28 cellular contexts compared by ENCODE assay signal in genomic region chrX:115038406-115038805, GRCh38. TPM values are rescaled to one million over a fixed set of nuclear protein-coding genes. Genes with fewer than 3 reads are reported as not detected.
"Had no signal": no experiment of that assay in that cellular context is flagged by ENCODE, and none has a peak within 500 bp of the region (broad histone marks: within the 10 kb centered on the region; RNA-seq: fewer than 3 reads in every experiment).

No MANE protein-coding gene starts in this region.

- H3K4me2 ChIP-seq: hepatocyte had no signal

- H3K36me3 ChIP-seq: gastroesophageal sphincter, heart left ventricle, left lung, prostate gland, right atrium auricular region, stomach, tibial artery, upper lobe of right lung, uterus had no signal

- FAIRE-seq: islet of Langerhans had no signal

- H3K4me3 ChIP-seq: coronary artery, gastroesophageal sphincter, heart left ventricle, hepatocyte, left lung, prostate gland, right atrium auricular region, stomach, testis, tibial artery, upper lobe of right lung, uterus had no signal

- H3K9me3 ChIP-seq: gastroesophageal sphincter, heart left ventricle, left lung, prostate gland, right atrium auricular region, stomach, testis, tibial artery, upper lobe of right lung, uterus had no signal

- H3K4me3 Mint-ChIP-seq: effector memory CD8-positive, alpha-beta T cell; naive thymus-derived CD4-positive, alpha-beta T cell; nephron; stimulated activated effector memory CD8-positive, alpha-beta T cell treated with anti-CD3 and anti-CD28 coated beads, Interleukin-12 subunit alpha, Interleukin-12 subunit beta, amount 100 ng/mL, for 72 hours had no signal

- H3K4me1 ChIP-seq: foreskin keratinocyte, gastroesophageal sphincter, heart left ventricle, left lung, prostate gland, right atrium auricular region, stomach, testis, tibial artery, upper lobe of right lung, uterus had no signal

- ATAC-seq: effector memory CD8-positive, alpha-beta T cell; foreskin keratinocyte; gastroesophageal sphincter; heart left ventricle; left cardiac atrium; left lung; naive thymus-derived CD4-positive, alpha-beta T cell; sciatic nerve; stimulated activated effector memory CD8-positive, alpha-beta T cell treated with anti-CD3 and anti-CD28 coated beads, Interleukin-12 subunit alpha, Interleukin-12 subunit beta, amount 100 ng/mL, for 72 hours; upper lobe of right lung had no signal

- DNase-seq: effector memory CD8-positive, alpha-beta T cell; foreskin keratinocyte; heart left ventricle; left cardiac atrium; left lung; mesendoderm; midbrain; naive thymus-derived CD4-positive, alpha-beta T cell; nucleus accumbens; stimulated activated CD4-positive, alpha-beta T cell treated with anti-CD3 and anti-CD28 coated beads, Interleukin-2, amount 100 ng/mL, for 24 hours; stimulated activated CD4-positive, alpha-beta T cell treated with anti-CD3 and anti-CD28 coated beads, Interleukin-4, amount 100 ng/mL, for 24 hours; stimulated activated naive CD4-positive, alpha-beta T cell treated with Interleukin-2 at 50 U/mL for 16 hours; stomach; substantia nigra; testis; tibial artery; upper lobe of right lung; uterus had no signal

- H3K27ac ChIP-seq: coronary artery, foreskin keratinocyte, gastroesophageal sphincter, heart left ventricle, hepatocyte, left lung, prostate gland, right atrium auricular region, stomach, testis, tibial artery, upper lobe of right lung, uterus had no signal

- H3K79me2 ChIP-seq: hepatocyte had no signal

- H3K36me3 Mint-ChIP-seq: naive thymus-derived CD4-positive, alpha-beta T cell; stimulated activated effector memory CD8-positive, alpha-beta T cell treated with anti-CD3 and anti-CD28 coated beads, Interleukin-12 subunit alpha, Interleukin-12 subunit beta, amount 100 ng/mL, for 72 hours had no signal

- H3K27me3 ChIP-seq: foreskin keratinocyte, gastroesophageal sphincter, hepatocyte, left lung, right atrium auricular region, stomach, testis, tibial artery, upper lobe of right lung had no signal

- H3K27ac Mint-ChIP-seq: effector memory CD8-positive, alpha-beta T cell; naive thymus-derived CD4-positive, alpha-beta T cell; nephron; stimulated activated effector memory CD8-positive, alpha-beta T cell treated with anti-CD3 and anti-CD28 coated beads, Interleukin-12 subunit alpha, Interleukin-12 subunit beta, amount 100 ng/mL, for 72 hours had no signal

- H3K4me1 Mint-ChIP-seq: naive thymus-derived CD4-positive, alpha-beta T cell; nephron; stimulated activated effector memory CD8-positive, alpha-beta T cell treated with anti-CD3 and anti-CD28 coated beads, Interleukin-12 subunit alpha, Interleukin-12 subunit beta, amount 100 ng/mL, for 72 hours had no signal

- H3K9me3 Mint-ChIP-seq: nephron had no signal

- H3K27me3 Mint-ChIP-seq: effector memory CD8-positive, alpha-beta T cell; naive thymus-derived CD4-positive, alpha-beta T cell had no signal

- H2AFZ ChIP-seq: hepatocyte had no signal

RNA-seq across cellular contexts. Expression of gene IL13RA2, which starts 21.0 kb away (rescaled TPM):
- total RNA-seq: naive thymus-derived CD4-positive, alpha-beta T cell; osteocyte; upper lobe of right lung; uterus had no signal
- polyA plus RNA-seq: hepatocyte; naive thymus-derived CD4-positive, alpha-beta T cell had no signal
